ENCODE assay signal across 9 cellular contexts in genomic region chr22:49935561-49935960, GRCh38. TPM values are rescaled to one million over a fixed set of nuclear protein-coding genes. Genes with fewer than 3 reads are reported as not detected.
DNase-seq lines count a peak whose midpoint lies in the region; ATAC-seq, FAIRE-seq and TF ChIP-seq lines count a peak whose summit lies in the region.
"Had no signal": no experiment of that assay in that cellular context is flagged by ENCODE, and none has a peak within 500 bp of the region (broad histone marks: within the 10 kb centered on the region; RNA-seq: fewer than 3 reads in every experiment).

No MANE protein-coding gene starts in this region.

- no peak for TF ChIP-seq CTCF in left ventricle myocardium inferior (IDR thresholded peaks at IDR 0.05; ENCODE audit: borderline replicate concordance)

- peaks cover 24% of the 10 kb centered on the region for H3K4me1 Mint-ChIP-seq in activated naive CD8-positive, alpha-beta T cell (ENCODE audit: low read depth)
- peaks cover 42% of the 10 kb centered on the region for H3K4me1 Mint-ChIP-seq in activated naive CD8-positive, alpha-beta T cell treated with anti-CD3 and anti-CD28 coated beads, Interleukin-2, amount 50 U/mL, for 24 hours

- H3K36me3 ChIP-seq in left ventricle myocardium inferior (no peaks in the 10 kb centered on the region), thymus (ENCODE audit: control insufficient read depth, insufficient read depth) (no peaks in the 10 kb centered on the region)

- no peaks in the 10 kb centered on the region for H3K9me3 Mint-ChIP-seq in activated naive CD8-positive, alpha-beta T cell (ENCODE audit: low read depth)
- H3K9me3 Mint-ChIP-seq in activated naive CD8-positive, alpha-beta T cell treated with anti-CD3 and anti-CD28 coated beads, Interleukin-2, amount 50 U/mL, for 24 hours, result no peaks in the 10 kb centered on the region

- H3K4me3 Mint-ChIP-seq in activated naive CD8-positive, alpha-beta T cell, result peak overlapping the region; percentile 10
- H3K4me3 Mint-ChIP-seq in activated naive CD8-positive, alpha-beta T cell treated with anti-CD3 and anti-CD28 coated beads, Interleukin-2, amount 50 U/mL, for 24 hours, result no peak overlapping the region

- no peak for ATAC-seq in activated naive CD8-positive, alpha-beta T cell treated with anti-CD3 and anti-CD28 coated beads, Interleukin-2, amount 50 U/mL, for 24 hours

- FAIRE-seq in GM12892 (lab: Jason Lieb, UNC), result no peak

- intact Hi-C loops in left ventricle myocardium inferior (cut with micrococcal nuclease), result no loop called here

- H3K9me3 ChIP-seq in left ventricle myocardium inferior (replicated peaks) (no peaks in the 10 kb centered on the region), thymus (ENCODE audit: control insufficient read depth) (no peaks in the 10 kb centered on the region)

- no peak for DNase-seq in activated naive CD8-positive, alpha-beta T cell treated with anti-CD3 and anti-CD28 coated beads, Interleukin-2, amount 50 U/mL, for 24 hours
- peak; percentile 37 for DNase-seq in T-helper 22 cell (ENCODE audit: low read depth)
- DNase-seq in left ventricle myocardium inferior, result no peak
- DNase-seq in GF-D8 (lab: John Stamatoyannopoulos, UW), result no peak
- no peak for DNase-seq in SIG-M5 (lab: John Stamatoyannopoulos, UW)
- no peak for DNase-seq in GM12892 (ENCODE audit: insufficient read length)

- 10% methylated on average over 16 of the region's 16 CpGs for WGBS in thymus

- no peaks in the 10 kb centered on the region for H3K36me3 Mint-ChIP-seq in activated naive CD8-positive, alpha-beta T cell
- H3K36me3 Mint-ChIP-seq in activated naive CD8-positive, alpha-beta T cell treated with anti-CD3 and anti-CD28 coated beads, Interleukin-2, amount 50 U/mL, for 24 hours (ENCODE audit: low read depth), result no peaks in the 10 kb centered on the region

- H3K27ac Mint-ChIP-seq in activated naive CD8-positive, alpha-beta T cell, result no peak overlapping the region
- no peak overlapping the region for H3K27ac Mint-ChIP-seq in activated naive CD8-positive, alpha-beta T cell treated with anti-CD3 and anti-CD28 coated beads, Interleukin-2, amount 50 U/mL, for 24 hours

- H3K4me3 ChIP-seq in left ventricle myocardium inferior (peak overlapping the region; percentile 67), thymus (ENCODE audit: low read length) (peak overlapping the region; percentile 57)

- H3K27me3 Mint-ChIP-seq in activated naive CD8-positive, alpha-beta T cell, result no peaks in the 10 kb centered on the region
- H3K27me3 Mint-ChIP-seq in activated naive CD8-positive, alpha-beta T cell treated with anti-CD3 and anti-CD28 coated beads, Interleukin-2, amount 50 U/mL, for 24 hours, result no peaks in the 10 kb centered on the region

- H3K27me3 ChIP-seq in left ventricle myocardium inferior (ENCODE audit: low read depth), result no peaks in the 10 kb centered on the region
- no peaks in the 10 kb centered on the region for H3K27me3 ChIP-seq in thymus (ENCODE audit: control insufficient read depth, insufficient read depth)

- peak overlapping the region; percentile 97 for H3K27ac ChIP-seq in left ventricle myocardium inferior (replicated peaks)
- no peak overlapping the region for H3K27ac ChIP-seq in thymus (ENCODE audit: low read depth)
- H3K27ac ChIP-seq: GM23248 had no signal

- TF ChIP-seq POLR2A in GM12892 (IDR thresholded peaks at IDR 0.05; ENCODE audit: low read depth, low read length), result no peak

- peaks cover 81% of the 10 kb centered on the region for H3K4me1 ChIP-seq in left ventricle myocardium inferior
- H3K4me1 ChIP-seq in thymus (ENCODE audit: control insufficient read depth, insufficient read depth, low read length), result peaks cover 8% of the 10 kb centered on the region

RNA-seq across cellular contexts. Expression of gene CRELD2, which starts 17.1 kb away (rescaled TPM):
- 25.5 TPM for total RNA-seq in left ventricle myocardium inferior
- 24.3 TPM for polyA plus RNA-seq in thymus
- 16.7 TPM for polyA plus RNA-seq in GM12892 (2012; ENCODE audit: missing spikeins)

RNA-seq across cellular contexts. Expression of gene ALG12, which starts 17.3 kb away (rescaled TPM):
- total RNA-seq in left ventricle myocardium inferior, result 17.0 TPM
- polyA plus RNA-seq in thymus, result 9.1 TPM
- polyA plus RNA-seq in GM12892 (2012; ENCODE audit: missing spikeins), result 4.9 TPM

RNA-seq across cellular contexts. Expression of gene PIM3, which starts 25.0 kb away (rescaled TPM):
- total RNA-seq in left ventricle myocardium inferior, result 57.1 TPM
- 57.6 TPM for polyA plus RNA-seq in thymus
- 17.4 TPM for polyA plus RNA-seq in GM12892 (2012; ENCODE audit: missing spikeins)
